Comparison of ENCODE assay signal across 13 cellular contexts in the genomic region with DNA sequence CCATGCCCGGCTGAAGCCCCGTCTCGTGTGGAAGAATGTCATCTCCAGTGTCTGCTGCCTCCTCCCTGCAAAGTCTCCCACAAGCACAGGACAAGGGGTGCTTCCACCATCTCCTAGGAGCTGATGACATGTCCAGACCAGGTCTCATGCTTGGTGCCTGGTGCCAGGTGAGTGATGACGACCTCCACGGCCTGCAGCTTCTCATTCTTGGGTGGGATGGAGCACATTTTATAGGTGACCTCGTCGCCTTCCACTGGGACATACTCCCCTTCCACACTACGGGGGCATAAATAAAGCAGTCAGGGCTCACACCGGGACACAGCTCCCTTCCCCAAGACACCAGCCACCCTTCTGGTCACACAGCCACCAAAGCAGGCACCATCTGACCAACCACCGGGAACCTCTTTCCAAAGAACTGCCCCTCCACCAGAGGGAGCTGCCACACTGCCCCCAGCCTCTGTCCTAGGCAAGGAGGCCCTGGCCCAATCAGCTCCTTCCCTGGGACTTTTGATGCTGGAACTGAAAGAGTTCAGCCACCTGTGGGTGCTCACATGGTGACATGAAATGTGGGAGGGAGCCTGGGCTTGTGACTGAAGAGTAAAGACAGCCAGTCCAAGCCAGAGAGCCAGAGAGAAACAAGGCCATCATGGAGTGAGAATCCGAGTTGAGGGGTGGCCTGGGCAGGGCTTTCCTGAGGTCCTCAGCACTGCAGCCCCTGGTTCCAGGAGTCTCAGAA. TPM values are rescaled to one million over a fixed set of nuclear protein-coding genes. Genes with fewer than 3 reads are reported as not detected.
A peak's percentile ranks its signal among the peaks of the same experiment; 100 is the strongest.
DNase-seq lines count a peak whose midpoint lies in the region; ATAC-seq, FAIRE-seq and TF ChIP-seq lines count a peak whose summit lies in the region.
"Had no signal": no experiment of that assay in that cellular context is flagged by ENCODE, and none has a peak within 500 bp of the region (broad histone marks: within the 10 kb centered on the region; RNA-seq: fewer than 3 reads in every experiment).

No MANE protein-coding gene starts in this region.

- FAIRE-seq in kidney (lab: Jason Lieb, UNC): no peak

- H3K4me3 ChIP-seq in kidney (ENCODE audit: low read length in 2 of 2) (no peak overlapping the region), PC-9 (no peak overlapping the region)
- H3K4me3 ChIP-seq: tibial nerve had no signal

- TF ChIP-seq CTCF in WTC11 (IDR thresholded peaks at IDR 0.05): no peak
- no peak for TF ChIP-seq CTCF in kidney (IDR thresholded peaks at IDR 0.05; ENCODE audit: borderline replicate concordance, extremely low read depth, insufficient read depth)
- TF ChIP-seq CTCF in PC-9 (conservative IDR thresholded peaks at IDR 0.05): no peak

- no TSS peak for BruUV-seq in PC-9 (replicated peaks; lab: Mats Ljungman, UMichigan)

- H3K36me3 Mint-ChIP-seq in stimulated activated naive CD8-positive, alpha-beta T cell treated with anti-CD3 and anti-CD28 coated beads, Interleukin-15, Interleukin-2, amounts not matched to agents 100 ng/mL and 50 ng/mL, for 24 hours (ENCODE audit: low read depth): peaks cover 55% of the 10 kb centered on the region
- peaks cover 71% of the 10 kb centered on the region for H3K36me3 Mint-ChIP-seq in WTC11

- CTCF ChIA-PET in WTC11 (lab: Charles Lee): interaction anchor here (1.0 to 3.4 kb wide), 6 partner anchors 8 to 30 kb away, joined by 5 to 12 read pairs (median 6); a partner anchor contains a TSS
- CTCF ChIA-PET in PC-9 (lab: Charles Lee): interaction anchor here (0.6 kb wide), 1 partner anchor 278 kb away, joined by 4 read pairs; no protein-coding TSS in a partner anchor

- H3F3A ChIP-seq in PC-9 (ENCODE audit: insufficient read depth, low read depth): peaks cover 38% of the 10 kb centered on the region

- H4K20me1 ChIP-seq in PC-9 (ENCODE audit: insufficient read depth): peaks cover 22% of the 10 kb centered on the region

- H3K79me2 ChIP-seq in PC-9 (ENCODE audit: low read depth): peaks cover 15% of the 10 kb centered on the region; the same call in 1 of the 2 replicates

- no peak overlapping the region for H2AFZ ChIP-seq in PC-9

- H3K4me3 Mint-ChIP-seq in stimulated activated naive CD8-positive, alpha-beta T cell treated with anti-CD3 and anti-CD28 coated beads, Interleukin-15, Interleukin-2, amounts not matched to agents 100 ng/mL and 50 ng/mL, for 24 hours: no peak overlapping the region
- no peak overlapping the region for H3K4me3 Mint-ChIP-seq in stimulated activated naive CD8-positive, alpha-beta T cell treated with anti-CD3 and anti-CD28 coated beads, Interleukin-15, amount 100 ng/mL, for 72 hours
- H3K4me3 Mint-ChIP-seq in WTC11: no peak overlapping the region

- no peaks in the 10 kb centered on the region for H3K9me2 ChIP-seq in PC-9 (ENCODE audit: insufficient read depth)

- no peaks in the 10 kb centered on the region for H3K27me3 Mint-ChIP-seq in stimulated activated naive CD8-positive, alpha-beta T cell treated with anti-CD3 and anti-CD28 coated beads, Interleukin-15, Interleukin-2, amounts not matched to agents 100 ng/mL and 50 ng/mL, for 24 hours
- H3K27me3 Mint-ChIP-seq in stimulated activated naive CD8-positive, alpha-beta T cell treated with anti-CD3 and anti-CD28 coated beads, Interleukin-15, amount 100 ng/mL, for 72 hours: no peaks in the 10 kb centered on the region
- no peaks in the 10 kb centered on the region for H3K27me3 Mint-ChIP-seq in WTC11 (ENCODE audit: low read depth)

- H3K9me3 ChIP-seq in kidney (ENCODE audit: control insufficient read depth in 1 of 2, low read length in 2 of 2) (no peaks in the 10 kb centered on the region), PC-9 (ENCODE audit: insufficient read depth, low read depth) (no peaks in the 10 kb centered on the region)
- H3K9me3 ChIP-seq: tibial nerve had no signal

- intact Hi-C loops in kidney (cut with DNase I) (no loop called here), PC-9 (cut with micrococcal nuclease; ENCODE audit: unreplicated experiment) (no loop called here)

- POLR2A ChIA-PET in WTC11 (lab: Charles Lee) (interaction anchor here (2.5 kb wide), 1 partner anchor 13 kb away, joined by 10 read pairs; a partner anchor contains a TSS), PC-9 (lab: Charles Lee; ENCODE audit: unreplicated experiment) (no interaction called here)

- H3K36me3 ChIP-seq in kidney (ENCODE audit: control insufficient read depth in 1 of 2, insufficient read depth in 2 of 2, low read length in 2 of 2) (peaks cover 11 to 13% of the 10 kb centered on the region in 2 donors), PC-9 (ENCODE audit: low read depth) (peaks cover 8% of the 10 kb centered on the region; the same call in 1 of the 2 replicates)

- no peak for ATAC-seq in stimulated activated naive CD8-positive, alpha-beta T cell treated with anti-CD3 and anti-CD28 coated beads, Interleukin-15, amount 100 ng/mL, for 72 hours
- ATAC-seq in WTC11 (no peak), GM18909 (IDR thresholded peaks at IDR 0.05; ENCODE audit: poor library complexity, unreplicated experiment) (no peak), HG03378 (IDR thresholded peaks at IDR 0.05; ENCODE audit: unreplicated experiment) (no peak)

- no peaks in the 10 kb centered on the region for H3K27me3 ChIP-seq in PC-9 (ENCODE audit: insufficient read depth, low read depth)
- H3K27me3 ChIP-seq: tibial nerve had no signal

- peaks cover 15% of the 10 kb centered on the region for H3K4me1 Mint-ChIP-seq in stimulated activated naive CD8-positive, alpha-beta T cell treated with anti-CD3 and anti-CD28 coated beads, Interleukin-15, Interleukin-2, amounts not matched to agents 100 ng/mL and 50 ng/mL, for 24 hours (ENCODE audit: low read depth)
- peaks cover 55% of the 10 kb centered on the region for H3K4me1 Mint-ChIP-seq in stimulated activated naive CD8-positive, alpha-beta T cell treated with anti-CD3 and anti-CD28 coated beads, Interleukin-15, amount 100 ng/mL, for 72 hours
- peaks cover 53% of the 10 kb centered on the region for H3K4me1 Mint-ChIP-seq in WTC11

- no peak overlapping the region for H3K9ac ChIP-seq in kidney (ENCODE audit: low read length in 2 of 2)

- DNase-seq in stimulated activated naive CD8-positive, alpha-beta T cell treated with anti-CD3 and anti-CD28 coated beads, Interleukin-15, amount 100 ng/mL, for 72 hours: no peak
- DNase-seq in WTC11 (ENCODE audit: low spot score) (no peak), kidney (peak; percentile 46), PC-9 (no peak), DMS 273 treated with DMSO at 0.1 percent for 48 hours (lab: John Stamatoyannopoulos, UW) (no peak)
- DNase-seq: amniotic stem cell, foreskin melanocyte, T-helper 9 cell had no signal

- H3K4me1 ChIP-seq in kidney (ENCODE audit: control insufficient read depth in 1 of 2, insufficient read depth in 1 of 2, low read depth in 1 of 2, low read length in 2 of 2): peaks cover 7 to 9% of the 10 kb centered on the region in 2 donors
- peaks cover 4% of the 10 kb centered on the region for H3K4me1 ChIP-seq in PC-9 (replicated peaks; ENCODE audit: insufficient read depth)

- no peaks in the 10 kb centered on the region for H3K9me3 Mint-ChIP-seq in stimulated activated naive CD8-positive, alpha-beta T cell treated with anti-CD3 and anti-CD28 coated beads, Interleukin-15, Interleukin-2, amounts not matched to agents 100 ng/mL and 50 ng/mL, for 24 hours
- no peaks in the 10 kb centered on the region for H3K9me3 Mint-ChIP-seq in stimulated activated naive CD8-positive, alpha-beta T cell treated with anti-CD3 and anti-CD28 coated beads, Interleukin-15, amount 100 ng/mL, for 72 hours
- no peaks in the 10 kb centered on the region for H3K9me3 Mint-ChIP-seq in WTC11

- H3K27ac Mint-ChIP-seq in stimulated activated naive CD8-positive, alpha-beta T cell treated with anti-CD3 and anti-CD28 coated beads, Interleukin-15, Interleukin-2, amounts not matched to agents 100 ng/mL and 50 ng/mL, for 24 hours: peak overlapping the region; percentile 29
- H3K27ac Mint-ChIP-seq in stimulated activated naive CD8-positive, alpha-beta T cell treated with anti-CD3 and anti-CD28 coated beads, Interleukin-15, amount 100 ng/mL, for 72 hours: peak overlapping the region in 1 of 2 donors; percentile 13
- H3K27ac Mint-ChIP-seq in WTC11: peak overlapping the region; percentile 93

- H3K27ac ChIP-seq in kidney (ENCODE audit: low read depth in 2 of 2, low read length in 2 of 2) (peak overlapping the region in 1 of 2 donors; percentile 34), PC-9 (no peak overlapping the region)

- no peak overlapping the region for H3K4me2 ChIP-seq in PC-9

TF ChIP-seq in WTC11, 78 proteins besides CTCF, POLR2A, EP300 and RAD21 (continues in another document):
- no peak for TF ChIP-seq ZNF138 (CRISPR knock-in tag; conservative IDR thresholded peaks at IDR 0.05)
- TF ChIP-seq, protein P1, sequence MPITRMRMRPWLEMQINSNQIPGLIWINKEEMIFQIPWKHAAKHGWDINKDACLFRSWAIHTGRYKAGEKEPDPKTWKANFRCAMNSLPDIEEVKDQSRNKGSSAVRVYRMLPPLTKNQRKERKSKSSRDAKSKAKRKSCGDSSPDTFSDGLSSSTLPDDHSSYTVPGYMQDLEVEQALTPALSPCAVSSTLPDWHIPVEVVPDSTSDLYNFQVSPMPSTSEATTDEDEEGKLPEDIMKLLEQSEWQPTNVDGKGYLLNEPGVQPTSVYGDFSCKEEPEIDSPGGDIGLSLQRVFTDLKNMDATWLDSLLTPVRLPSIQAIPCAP (CRISPR knock-in tag; IDR thresholded peaks at IDR 0.05): no peak
- no peak for TF ChIP-seq GTF2I (CRISPR knock-in tag; conservative IDR thresholded peaks at IDR 0.05)

RNA-seq across cellular contexts. Expression of a gene that starts 13.6 kb away (rescaled TPM):
- 260 to 271 TPM (median 261 TPM) in 3 replicates for total RNA-seq in WTC11 (2021)
- 134 TPM for total RNA-seq in kidney
- 130 TPM for polyA plus RNA-seq in kidney (ENCODE audit: insufficient read depth, low read depth, low replicate concordance)
- total RNA-seq in PC-9 (2021): 179 and 186 TPM in 2 replicates

RNA-seq across cellular contexts. Expression of a gene that starts 26.9 kb away (rescaled TPM):
- total RNA-seq in WTC11 (2021) (not detected in 3 replicates), kidney (not detected), PC-9 (2021) (not detected in 2 replicates)
- not detected for polyA plus RNA-seq in kidney (ENCODE audit: insufficient read depth, low read depth, low replicate concordance)
- total RNA-seq: mononuclear cell, tibial nerve had no signal

RNA-seq across cellular contexts. Expression of a gene that starts 57.6 kb away (rescaled TPM):
- total RNA-seq in WTC11 (2021) (43.5 to 53.8 TPM (median 46.1 TPM) in 3 replicates), kidney (39.5 TPM), PC-9 (2021) (40.0 and 54.4 TPM in 2 replicates)
- 21.5 TPM for polyA plus RNA-seq in kidney (ENCODE audit: insufficient read depth, low read depth, low replicate concordance)

RNA-seq across cellular contexts. Expression of a gene that starts 57.8 kb away (rescaled TPM):
- total RNA-seq in WTC11 (2021) (13.9 to 17.8 TPM (median 14.6 TPM) in 3 replicates), kidney (11.0 TPM), PC-9 (2021) (20.5 and 27.0 TPM in 2 replicates)
- 20.2 TPM for polyA plus RNA-seq in kidney (ENCODE audit: insufficient read depth, low read depth, low replicate concordance)
